8 cellular contexts compared by ENCODE assay signal in genomic region chr11:72091292-72091691, GRCh38. TPM values are rescaled to one million over a fixed set of nuclear protein-coding genes. Genes with fewer than 3 reads are reported as not detected.
DNase-seq lines count a peak whose midpoint lies in the region; ATAC-seq and TF ChIP-seq lines count a peak whose summit lies in the region.

No MANE protein-coding gene starts in this region.

- H3K4me2 ChIP-seq in BLaER1 (peak overlapping the region; percentile 35), GM23338 (no peak overlapping the region)

- no peaks in the 10 kb centered on the region for H3K9me2 ChIP-seq in GM23338 (ENCODE audit: insufficient read depth)

- H3K36me3 ChIP-seq in BLaER1, result peaks cover 66% of the 10 kb centered on the region
- no peaks in the 10 kb centered on the region; the same call in 1 of the 2 replicates for H3K36me3 ChIP-seq in GM23338 (ENCODE audit: insufficient read depth)

- H3F3A ChIP-seq in GM23338 (replicated peaks; ENCODE audit: low read depth), result no peaks in the 10 kb centered on the region; the same call in 1 of the 2 replicates

- H3K9me3 ChIP-seq in BLaER1, result no peaks in the 10 kb centered on the region

- no peaks in the 10 kb centered on the region for H3K79me2 ChIP-seq in GM23338 (replicated peaks; ENCODE audit: insufficient read depth)

- peak overlapping the region; percentile 28; the same call in 1 of the 2 replicates for H3K27ac ChIP-seq in BLaER1
- peak overlapping the region; percentile 33; the same call in 1 of the 2 replicates for H3K27ac ChIP-seq in GM23338 (ENCODE audit: low read depth)

- no peak overlapping the region for H3K4me3 ChIP-seq in BLaER1
- H3K4me3 ChIP-seq in GM23338, result no peak overlapping the region

- DNase-seq in GM23338 (ENCODE audit: low spot score) (peak; percentile 94), NCI-H524 treated with DMSO at 0.1 percent for 48 hours (lab: John Stamatoyannopoulos, UW) (peak; percentile 7), ecto neural progenitor cell (ENCODE audit: low spot score) (peak; percentile 81), memory B cell (ENCODE audit: low spot score in 2 of 2) (peak; percentile 68 to 70)
- peak; percentile 66 for DNase-seq in activated CD4-positive, alpha-beta memory T cell treated with anti-CD3 and anti-CD28 coated beads, Interleukin-2, amount 10 ng/mL, durations not matched to agents 7 days and 5 days
- peak; percentile 25 to 45 for DNase-seq in stimulated activated CD8-positive, alpha-beta memory T cell treated with anti-CD3 and anti-CD28 coated beads, Interleukin-4, amount 100 ng/mL, for 4 hours (ENCODE audit: low read depth in 2 of 2, low spot score in 1 of 2)

- CTCF ChIA-PET in activated CD4-positive, alpha-beta memory T cell treated with anti-CD3 and anti-CD28 coated beads, Interleukin-2, amount 10 ng/mL, durations not matched to agents 7 days and 5 days (lab: Charles Lee), result interaction anchor here (0.6 to 5.4 kb wide), 15 partner anchors 9 to 160 kb away, joined by 3 to 104 read pairs (median 4); partner anchors contain the start of gene ANAPC15

- H3K27ac Mint-ChIP-seq in GM23338 (peak overlapping the region; percentile 82), memory B cell (peak overlapping the region; percentile 73)
- H3K27ac Mint-ChIP-seq in activated CD4-positive, alpha-beta memory T cell treated with anti-CD3 and anti-CD28 coated beads, Interleukin-2, amount 10 ng/mL, durations not matched to agents 7 days and 5 days, result no peak overlapping the region

- H3K9me3 Mint-ChIP-seq in GM23338, result no peaks in the 10 kb centered on the region; the same call in 2 of the 3 replicates
- H3K9me3 Mint-ChIP-seq in activated CD4-positive, alpha-beta memory T cell treated with anti-CD3 and anti-CD28 coated beads, Interleukin-2, amount 10 ng/mL, durations not matched to agents 7 days and 5 days, result no peaks in the 10 kb centered on the region
- no peaks in the 10 kb centered on the region for H3K9me3 Mint-ChIP-seq in memory B cell

- H3K4me3 Mint-ChIP-seq in GM23338 (no peak overlapping the region), memory B cell (no peak overlapping the region)
- no peak overlapping the region for H3K4me3 Mint-ChIP-seq in activated CD4-positive, alpha-beta memory T cell treated with anti-CD3 and anti-CD28 coated beads, Interleukin-2, amount 10 ng/mL, durations not matched to agents 7 days and 5 days

- H3K4me1 Mint-ChIP-seq in GM23338 (peaks cover 15% of the 10 kb centered on the region), memory B cell (peaks cover 11% of the 10 kb centered on the region)
- H3K4me1 Mint-ChIP-seq in activated CD4-positive, alpha-beta memory T cell treated with anti-CD3 and anti-CD28 coated beads, Interleukin-2, amount 10 ng/mL, durations not matched to agents 7 days and 5 days, result peaks cover 16% of the 10 kb centered on the region

- H2AFZ ChIP-seq in GM23338, result no peak overlapping the region

- H4K20me1 ChIP-seq in BLaER1 (no peaks in the 10 kb centered on the region), GM23338 (replicated peaks; ENCODE audit: insufficient read depth) (no peaks in the 10 kb centered on the region; the same call in 1 of the 2 replicates)

- no peaks in the 10 kb centered on the region for H3K27me3 ChIP-seq in BLaER1
- no peaks in the 10 kb centered on the region for H3K27me3 ChIP-seq in GM23338 (ENCODE audit: insufficient read depth)

- peaks cover 3% of the 10 kb centered on the region for H3K27me3 Mint-ChIP-seq in GM23338 (ENCODE audit: insufficient read depth, low read depth, poor library complexity)
- H3K27me3 Mint-ChIP-seq in activated CD4-positive, alpha-beta memory T cell treated with anti-CD3 and anti-CD28 coated beads, Interleukin-2, amount 10 ng/mL, durations not matched to agents 7 days and 5 days, result no peaks in the 10 kb centered on the region
- no peaks in the 10 kb centered on the region for H3K27me3 Mint-ChIP-seq in memory B cell

- H3K9ac ChIP-seq in BLaER1, result no peak overlapping the region

- peak; percentile 78 to 95 for TF ChIP-seq CTCF in GM23338 (conservative IDR thresholded peaks at IDR 0.05; ENCODE audit: low read depth in 2 of 2)

- ATAC-seq in GM23338, result peak; percentile 99
- ATAC-seq in memory B cell (ENCODE audit: low read depth), result peak; percentile 99
- no peak for ATAC-seq in HG02938 (IDR thresholded peaks at IDR 0.05; ENCODE audit: unreplicated experiment)

- POLR2A ChIA-PET in activated CD4-positive, alpha-beta memory T cell treated with anti-CD3 and anti-CD28 coated beads, Interleukin-2, amount 10 ng/mL, durations not matched to agents 7 days and 5 days (lab: Charles Lee), result interaction anchor here (1.0 to 2.9 kb wide), 7 partner anchors 10 to 113 kb away, joined by 3 to 18 read pairs (median 5); partner anchors contain the start of gene LAMTOR1

- H3K36me3 Mint-ChIP-seq in GM23338 (ENCODE audit: low read depth) (peaks cover 12% of the 10 kb centered on the region; the same call in 2 of the 3 replicates), memory B cell (peaks cover 9% of the 10 kb centered on the region)
- H3K36me3 Mint-ChIP-seq in activated CD4-positive, alpha-beta memory T cell treated with anti-CD3 and anti-CD28 coated beads, Interleukin-2, amount 10 ng/mL, durations not matched to agents 7 days and 5 days (ENCODE audit: low read depth), result peaks cover 15% of the 10 kb centered on the region

- H3K4me1 ChIP-seq in BLaER1 (peaks cover 11% of the 10 kb centered on the region), GM23338 (ENCODE audit: insufficient read depth) (no peaks in the 10 kb centered on the region)

TF ChIP-seq in GM23338, 12 proteins besides CTCF, POLR2A, EP300 and RAD21:
- TF ChIP-seq REST (IDR thresholded peaks at IDR 0.05; ENCODE audit: unreplicated experiment), result no peak
- no peak; the same call in 1 of the 2 replicates for TF ChIP-seq POLR2AphosphoS5 (IDR thresholded peaks at IDR 0.05; ENCODE audit: low read depth)

RNA-seq across cellular contexts. Expression of gene LRRC51, which starts 10.6 kb away (rescaled TPM):
- 3.6 and 4.3 TPM in 2 replicates for total RNA-seq in GM23338 (2014; rRNA removed; shearing (Covaris generic))
- 4.2 and 4.8 TPM in 2 replicates for polyA plus RNA-seq in GM23338 (2016; fragmentation: Nextera tagmentation; extraction: Ambion mirVana)
- total RNA-seq in activated CD4-positive, alpha-beta memory T cell treated with anti-CD3 and anti-CD28 coated beads, Interleukin-2, amount 10 ng/mL, durations not matched to agents 7 days and 5 days, result 1 to 10 TPM; 5.9 to 7.1 TPM

RNA-seq across cellular contexts. Expression of gene NUMA1, which starts 10.9 kb away (rescaled TPM):
- 90.5 and 104 TPM in 2 replicates for total RNA-seq in GM23338 (2014; rRNA removed; shearing (Covaris generic))
- polyA plus RNA-seq in GM23338 (2016; fragmentation: Nextera tagmentation; extraction: Ambion mirVana), result 30.4 and 33.2 TPM in 2 replicates
- 100 to 1,000 TPM; 200 to 201 TPM for total RNA-seq in activated CD4-positive, alpha-beta memory T cell treated with anti-CD3 and anti-CD28 coated beads, Interleukin-2, amount 10 ng/mL, durations not matched to agents 7 days and 5 days

RNA-seq across cellular contexts. Expression of gene LAMTOR1, which starts 11.8 kb away (rescaled TPM):
- 106 and 112 TPM in 2 replicates for total RNA-seq in GM23338 (2014; rRNA removed; shearing (Covaris generic))
- 157 and 168 TPM in 2 replicates for polyA plus RNA-seq in GM23338 (2016; fragmentation: Nextera tagmentation; extraction: Ambion mirVana)
- total RNA-seq in activated CD4-positive, alpha-beta memory T cell treated with anti-CD3 and anti-CD28 coated beads, Interleukin-2, amount 10 ng/mL, durations not matched to agents 7 days and 5 days, result 10 to 100 TPM; 72.7 to 76.9 TPM

RNA-seq across cellular contexts. Expression of gene TOMT, which starts 14.4 kb away (rescaled TPM):
- not detected in 2 replicates for total RNA-seq in GM23338 (2014; rRNA removed; shearing (Covaris generic))
- polyA plus RNA-seq in GM23338 (2016; fragmentation: Nextera tagmentation; extraction: Ambion mirVana), result not detected in 2 replicates
- total RNA-seq in activated CD4-positive, alpha-beta memory T cell treated with anti-CD3 and anti-CD28 coated beads, Interleukin-2, amount 10 ng/mL, durations not matched to agents 7 days and 5 days, result not detected

RNA-seq across cellular contexts. Expression of gene ANAPC15, which starts 21.2 kb away (rescaled TPM):
- total RNA-seq in GM23338 (2014; rRNA removed; shearing (Covaris generic)), result 42.3 and 52.1 TPM in 2 replicates
- 110 and 117 TPM in 2 replicates for polyA plus RNA-seq in GM23338 (2016; fragmentation: Nextera tagmentation; extraction: Ambion mirVana)
- 10 to 100 TPM; 53.0 to 58.7 TPM for total RNA-seq in activated CD4-positive, alpha-beta memory T cell treated with anti-CD3 and anti-CD28 coated beads, Interleukin-2, amount 10 ng/mL, durations not matched to agents 7 days and 5 days

Comparison
In these comparisons a context has a peak if more than half of its experiments do, and no peak if none do; other contexts are left out.
1. DNase-seq: peak in every context shown above with its lines; median percentile 94 in GM23338; 81 in ecto neural progenitor cell; 69 in memory B cell; 66 in activated CD4-positive, alpha-beta memory T cell treated with anti-CD3 and anti-CD28 coated beads, Interleukin-2, amount 10 ng/mL, durations not matched to agents 7 days and 5 days; 35 in stimulated activated CD8-positive, alpha-beta memory T cell treated with anti-CD3 and anti-CD28 coated beads, Interleukin-4, amount 100 ng/mL, for 4 hours; 7 in NCI-H524 treated with DMSO at 0.1 percent for 48 hours.